In the genomic region with DNA sequence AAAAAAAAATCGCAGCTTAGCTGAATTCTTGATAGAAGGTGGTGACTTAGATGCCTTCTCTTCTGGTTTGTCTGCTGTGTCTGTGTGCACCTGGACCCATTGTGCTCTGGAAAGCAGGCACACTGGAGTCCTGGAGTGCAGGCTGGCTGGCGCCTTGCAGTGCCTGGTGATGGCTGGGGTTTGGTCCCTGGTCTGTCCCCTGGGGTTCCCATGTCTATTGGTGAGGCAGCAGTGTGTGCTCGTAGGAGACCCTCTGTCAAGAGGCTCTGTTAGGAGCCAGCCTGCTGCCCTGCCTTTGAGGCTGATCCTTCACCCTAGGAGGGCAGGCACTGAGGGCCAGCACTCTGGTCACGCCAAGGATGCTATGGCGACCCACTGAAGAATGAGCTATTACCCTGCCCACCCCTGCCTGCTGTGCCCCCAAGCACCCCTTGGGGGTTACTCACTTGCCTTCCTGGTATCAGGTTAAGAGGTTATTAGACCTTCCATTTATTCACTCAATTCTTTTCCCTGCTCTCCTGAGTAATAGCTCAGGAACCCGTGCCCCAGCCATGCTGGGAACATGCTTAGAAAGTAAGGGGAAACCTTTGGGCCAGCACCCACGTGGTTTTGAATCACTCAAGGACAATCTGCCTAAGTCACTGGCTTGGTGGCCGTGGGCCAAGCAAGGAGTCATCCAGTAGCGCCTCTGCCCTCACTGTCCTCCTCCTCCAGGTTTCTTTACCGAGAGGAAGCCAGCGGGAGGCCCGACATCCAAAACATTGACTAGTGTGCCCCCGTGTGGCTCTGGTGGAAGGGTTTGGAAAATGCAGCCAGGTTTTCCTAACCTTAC, we compare ENCODE assay signal across 9 cellular contexts.
A peak's percentile ranks its signal among the peaks of the same experiment; 100 is the strongest.
DNase-seq lines count a peak whose midpoint lies in the region; ATAC-seq, FAIRE-seq and TF ChIP-seq lines count a peak whose summit lies in the region.
"Had no signal": no experiment of that assay in that cellular context is flagged by ENCODE, and none has a peak within 500 bp of the region (broad histone marks: within the 10 kb centered on the region; RNA-seq: fewer than 3 reads in every experiment).

No MANE protein-coding gene starts in this region.

- no peaks in the 10 kb centered on the region for H3K9me3 Mint-ChIP-seq in MCF 10A (ENCODE audit: unreplicated experiment)
- H3K9me3 Mint-ChIP-seq: stimulated activated naive CD8-positive, alpha-beta T cell treated with anti-CD3 and anti-CD28 coated beads, Interleukin-15, Interleukin-2, amounts not matched to agents 100 ng/mL and 50 ng/mL, for 24 hours had no signal

- no peak overlapping the region for H3K4me3 Mint-ChIP-seq in MCF 10A (ENCODE audit: unreplicated experiment)
- H3K4me3 Mint-ChIP-seq: stimulated activated naive CD8-positive, alpha-beta T cell treated with anti-CD3 and anti-CD28 coated beads, Interleukin-15, Interleukin-2, amounts not matched to agents 100 ng/mL and 50 ng/mL, for 24 hours had no signal

- POLR2A ChIA-PET in MCF 10A (lab: Yijun Ruan, JAX) = interaction anchor here (0.6 to 5.0 kb wide), 10 partner anchors 27 to 318 kb away, joined by 3 to 31 read pairs (median 6); no protein-coding TSS in a partner anchor

- no peaks in the 10 kb centered on the region for H3K9me3 ChIP-seq in small intestine (ENCODE audit: control insufficient read depth, low read depth)

- peak; percentile 88 for TF ChIP-seq CTCF in MCF 10A (IDR thresholded peaks at IDR 0.05; ENCODE audit: unreplicated experiment)

- ATAC-seq in HG02852 (IDR thresholded peaks at IDR 0.05; ENCODE audit: unreplicated experiment) = no peak

- no peaks in the 10 kb centered on the region for H3K27me3 ChIP-seq in H7 (ENCODE audit: control insufficient read depth, insufficient read depth, low read length)
- H3K27me3 ChIP-seq in small intestine (ENCODE audit: control insufficient read depth in 2 of 2, insufficient read depth in 2 of 2, low read length in 2 of 2) = no peaks in the 10 kb centered on the region

- H3K4me1 ChIP-seq in small intestine (ENCODE audit: control insufficient read depth in 2 of 2, insufficient read depth in 1 of 2, low read depth in 1 of 2, low read length in 1 of 2) = peaks cover 0 to 2% of the 10 kb centered on the region in 2 donors

- intact Hi-C loops in MCF 10A (cut with micrococcal nuclease) = loop anchor here (1.0 to 10.0 kb wide), 6 partner anchors 115 to 951 kb away; partner anchors contain the start of gene PRKCE

- no peak for FAIRE-seq in small intestine (lab: Jason Lieb, UNC)

- peak; percentile 83 for DNase-seq in COR-L47 (lab: John Stamatoyannopoulos, UW)
- DNase-seq in H7 = peak; percentile 80
- DNase-seq in NCI-H1694 treated with DMSO at 0.1 percent for 48 hours (lab: John Stamatoyannopoulos, UW) = peak; percentile 73
- peak in 3 of 5 donors; percentile 4 to 49 (median 28) for DNase-seq in T-helper 1 cell
- peak; percentile 99 for DNase-seq in MCF 10A (ENCODE audit: unreplicated experiment)
- DNase-seq in inferior parietal cortex (ENCODE audit: extremely low spot score) = peak; percentile 89
- DNase-seq in small intestine = peak; percentile 96

- peaks cover 12% of the 10 kb centered on the region for H3K36me3 Mint-ChIP-seq in MCF 10A (ENCODE audit: insufficient read depth, unreplicated experiment)

- BruUV-seq in MCF 10A (replicated peaks; lab: Mats Ljungman, UMichigan) = no TSS peak

- WGBS in small intestine, 3 donors = 36 to 39% (median 39%) methylated on average over 13 of the region's 13 CpGs

- no peak overlapping the region for H3K27ac ChIP-seq in small intestine (ENCODE audit: low read depth in 1 of 2, low read length in 1 of 2)

- H3K27me3 Mint-ChIP-seq in MCF 10A (ENCODE audit: insufficient read depth, unreplicated experiment) = no peaks in the 10 kb centered on the region
- H3K27me3 Mint-ChIP-seq: stimulated activated naive CD8-positive, alpha-beta T cell treated with anti-CD3 and anti-CD28 coated beads, Interleukin-15, Interleukin-2, amounts not matched to agents 100 ng/mL and 50 ng/mL, for 24 hours had no signal

- H3K4me3 ChIP-seq in H7 (ENCODE audit: insufficient read depth, low read depth, low read length) = no peak overlapping the region
- H3K4me3 ChIP-seq in small intestine (ENCODE audit: low read depth in 1 of 2, low read length in 2 of 2) = no peak overlapping the region

- H3K27ac Mint-ChIP-seq in MCF 10A (ENCODE audit: low read depth, unreplicated experiment) = peak overlapping the region; percentile 29
- H3K27ac Mint-ChIP-seq: stimulated activated naive CD8-positive, alpha-beta T cell treated with anti-CD3 and anti-CD28 coated beads, Interleukin-15, Interleukin-2, amounts not matched to agents 100 ng/mL and 50 ng/mL, for 24 hours had no signal

- H3K36me3 ChIP-seq in H7 (replicated peaks; ENCODE audit: control insufficient read depth, insufficient read depth, low read length) (no peaks in the 10 kb centered on the region), small intestine (ENCODE audit: control insufficient read depth in 2 of 2, insufficient read depth in 2 of 2, low read length in 2 of 2) (no peaks in the 10 kb centered on the region)

- CTCF ChIA-PET in MCF 10A (lab: Yijun Ruan, JAX) = interaction anchor here (0.6 to 3.8 kb wide), 25 partner anchors 8 to 487 kb away, joined by 3 to 26 read pairs (median 4); partner anchors contain the start of gene PRKCE

- H3K4me1 Mint-ChIP-seq in MCF 10A (ENCODE audit: insufficient read depth, unreplicated experiment) = peaks cover 39% of the 10 kb centered on the region

Comparison
In these comparisons a context has a peak if more than half of its experiments do, and no peak if none do; other contexts are left out.
1. DNase-seq: peak in every context shown above with its lines; median percentile 99 in MCF 10A; 96 in small intestine; 89 in inferior parietal cortex; 83 in COR-L47; 80 in H7; 73 in NCI-H1694 treated with DMSO at 0.1 percent for 48 hours; 28 in T-helper 1 cell.